ENCODE assay signal across 10 cellular contexts in the genomic region with DNA sequence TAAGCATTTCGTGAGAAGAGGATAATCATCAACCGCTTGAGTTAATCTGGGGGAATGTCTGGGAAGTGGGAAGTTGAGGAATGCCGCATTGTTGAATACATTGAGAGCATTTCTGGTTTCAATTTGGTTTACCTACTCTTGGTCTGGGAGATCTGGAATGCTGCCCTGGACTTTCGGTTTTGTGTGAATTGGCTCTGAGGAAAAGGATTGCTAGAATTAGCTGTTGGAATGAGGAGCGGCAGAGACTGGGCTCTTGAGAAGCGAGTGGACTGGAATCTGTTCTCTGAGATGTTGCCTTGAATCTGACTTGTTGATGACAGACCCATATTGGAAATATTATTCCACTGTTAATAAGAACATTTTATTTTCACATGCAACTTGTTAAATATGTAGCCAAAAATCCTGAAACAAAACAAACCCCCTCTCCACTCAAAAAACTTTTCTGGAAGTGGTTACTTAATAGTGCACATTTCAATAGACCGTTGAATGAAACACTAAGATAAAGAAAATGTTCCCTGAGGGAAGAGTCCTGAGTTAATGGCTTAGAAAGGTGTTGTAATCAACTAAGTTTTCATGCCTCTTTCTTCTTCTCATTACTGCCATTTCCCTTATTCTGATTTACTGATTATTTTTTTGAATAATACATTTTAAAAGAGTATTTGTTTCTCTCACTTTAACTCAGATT. TPM values are rescaled to one million over a fixed set of nuclear protein-coding genes. Genes with fewer than 3 reads are reported as not detected.
A peak's percentile ranks its signal among the peaks of the same experiment; 100 is the strongest.
DNase-seq lines count a peak whose midpoint lies in the region; ATAC-seq, FAIRE-seq and TF ChIP-seq lines count a peak whose summit lies in the region.
"Had no signal": no experiment of that assay in that cellular context is flagged by ENCODE, and none has a peak within 500 bp of the region (broad histone marks: within the 10 kb centered on the region; RNA-seq: fewer than 3 reads in every experiment).

No MANE protein-coding gene starts in this region.

- H3K4me1 Mint-ChIP-seq in activated CD8-positive, alpha-beta T cell treated with anti-CD3 and anti-CD28 coated beads, Interleukin-2, amount 10 ng/mL, durations not matched to agents 7 days and 5 days (ENCODE audit: low read depth): no peaks in the 10 kb centered on the region

- no peaks in the 10 kb centered on the region for H3K9me1 ChIP-seq in endothelial cell of umbilical vein (replicated peaks; ENCODE audit: control insufficient read depth, extremely low read depth, insufficient read depth, low read length)

- TF ChIP-seq POLR2A in endothelial cell of umbilical vein (IDR thresholded peaks at IDR 0.05; ENCODE audit: low read depth, low read length) (no peak), tibial nerve (IDR thresholded peaks at IDR 0.05) (no peak)

- intact Hi-C loops in endothelial cell of umbilical vein (cut with micrococcal nuclease): no loop called here

- H3K4ac ChIP-seq in mesenchymal stem cell (ENCODE audit: low read depth in 1 of 2, low read length in 2 of 2): no peak overlapping the region

- no peaks in the 10 kb centered on the region for H3K9me3 Mint-ChIP-seq in activated CD8-positive, alpha-beta T cell treated with anti-CD3 and anti-CD28 coated beads, Interleukin-2, amount 10 ng/mL, durations not matched to agents 7 days and 5 days (ENCODE audit: insufficient read depth)

- no peak for ATAC-seq in activated CD8-positive, alpha-beta T cell treated with anti-CD3 and anti-CD28 coated beads, Interleukin-2, amount 10 ng/mL, durations not matched to agents 7 days and 5 days
- ATAC-seq: GM12878 had no signal

- H3K27ac ChIP-seq in endothelial cell of umbilical vein (ENCODE audit: insufficient read depth, low read depth, low read length) (no peak overlapping the region), mesenchymal stem cell (ENCODE audit: low read length, poor library complexity, severe bottlenecking) (peak overlapping the region; percentile 94), tibial nerve (peak overlapping the region in 1 of 4 donors; percentile 26)

- no peak overlapping the region for H4K8ac ChIP-seq in mesenchymal stem cell (ENCODE audit: low read length)

- peaks cover 5% of the 10 kb centered on the region for H3K79me1 ChIP-seq in mesenchymal stem cell (replicated peaks; ENCODE audit: low read length, poor library complexity, severe bottlenecking)

- no peaks in the 10 kb centered on the region for H4K20me1 ChIP-seq in endothelial cell of umbilical vein (replicated peaks; ENCODE audit: control insufficient read depth, extremely low read depth, insufficient read depth, low read length)

- no peak for TF ChIP-seq CTCF in endothelial cell of umbilical vein (IDR thresholded peaks at IDR 0.05; ENCODE audit: extremely low read depth in 1 of 2, insufficient read depth in 1 of 2, low read depth in 1 of 2, low read length in 2 of 2)
- no peak for TF ChIP-seq CTCF in tibial nerve (IDR thresholded peaks at IDR 0.05)

- dilution Hi-C loops in endothelial cell of umbilical vein (cut with MboI; ENCODE audit: extremely low pct_ligation_motif_present, low sequenced_read_pairs): no loop called here

- no peak overlapping the region for H3K4me3 ChIP-seq in endothelial cell of umbilical vein (replicated peaks in 1 of 3; ENCODE audit: insufficient read depth in 1 of 3, low read depth in 1 of 3, low read length in 3 of 3)
- peak overlapping the region in 1 of 2 experiments; percentile 65 for H3K4me3 ChIP-seq in mesenchymal stem cell (ENCODE audit: insufficient read depth in 1 of 2, low read depth in 1 of 2, low read length in 2 of 2)
- peak overlapping the region in 1 of 4 donors; percentile 20 for H3K4me3 ChIP-seq in tibial nerve
- H3K4me3 ChIP-seq: GM12878 had no signal

- H3K27ac Mint-ChIP-seq in activated CD8-positive, alpha-beta T cell treated with anti-CD3 and anti-CD28 coated beads, Interleukin-2, amount 10 ng/mL, durations not matched to agents 7 days and 5 days: no peak overlapping the region

- no peak overlapping the region for H3K9ac ChIP-seq in endothelial cell of umbilical vein (replicated peaks; ENCODE audit: extremely low read depth, insufficient read depth, low read length)
- H3K9ac ChIP-seq in mesenchymal stem cell (ENCODE audit: low read length): peak overlapping the region; percentile 76

- H2BK120ac ChIP-seq in mesenchymal stem cell (ENCODE audit: low read depth, low read length): no peak overlapping the region

- WGBS in mesenchymal stem cell: 76% methylated on average over 4 of the region's 7 CpGs
- 31 to 37% methylated on average over 7 of the region's 7 CpGs for WGBS in tibial nerve, 2 donors

- H4K91ac ChIP-seq in mesenchymal stem cell (ENCODE audit: low read length): no peak overlapping the region

- POLR2A ChIA-PET in endothelial cell of umbilical vein (lab: Charles Lee): no interaction called here
- POLR2A ChIA-PET in activated CD8-positive, alpha-beta T cell treated with anti-CD3 and anti-CD28 coated beads, Interleukin-2, amount 10 ng/mL, durations not matched to agents 7 days and 5 days (lab: Charles Lee): no interaction called here

- H3K9me3 ChIP-seq in endothelial cell of umbilical vein (replicated peaks; ENCODE audit: control insufficient read depth, insufficient read depth, low read length) (no peaks in the 10 kb centered on the region), mesenchymal stem cell (ENCODE audit: control insufficient read depth, low read length) (no peaks in the 10 kb centered on the region), tibial nerve (no peaks in the 10 kb centered on the region)

- H2BK15ac ChIP-seq in mesenchymal stem cell (ENCODE audit: low read depth, poor library complexity, severe bottlenecking): no peak overlapping the region

- no peaks in the 10 kb centered on the region for H3K27me3 Mint-ChIP-seq in activated CD8-positive, alpha-beta T cell treated with anti-CD3 and anti-CD28 coated beads, Interleukin-2, amount 10 ng/mL, durations not matched to agents 7 days and 5 days (ENCODE audit: low read depth)

- H3K23ac ChIP-seq in mesenchymal stem cell (ENCODE audit: low read length in 2 of 2): no peak overlapping the region

- no peak overlapping the region for H3K4me3 Mint-ChIP-seq in activated CD8-positive, alpha-beta T cell treated with anti-CD3 and anti-CD28 coated beads, Interleukin-2, amount 10 ng/mL, durations not matched to agents 7 days and 5 days

- no peak overlapping the region for H3K14ac ChIP-seq in mesenchymal stem cell (ENCODE audit: low read length in 2 of 2)

- no peaks in the 10 kb centered on the region for H3K27me3 ChIP-seq in endothelial cell of umbilical vein (ENCODE audit: control insufficient read depth in 2 of 2, insufficient read depth in 2 of 2, low read length in 2 of 2)
- H3K27me3 ChIP-seq in mesenchymal stem cell (ENCODE audit: control insufficient read depth in 1 of 2, insufficient read depth in 1 of 2, low read length in 2 of 2): no peaks in the 10 kb centered on the region
- H3K27me3 ChIP-seq in tibial nerve: no peaks in the 10 kb centered on the region

- no peak overlapping the region for H3K18ac ChIP-seq in mesenchymal stem cell (ENCODE audit: low read depth in 1 of 2, low read length in 2 of 2)

- H3K36me3 Mint-ChIP-seq in activated CD8-positive, alpha-beta T cell treated with anti-CD3 and anti-CD28 coated beads, Interleukin-2, amount 10 ng/mL, durations not matched to agents 7 days and 5 days (ENCODE audit: low read depth): no peaks in the 10 kb centered on the region

- peak; percentile 53 for DNase-seq in HS-5 (ENCODE audit: low read depth)
- DNase-seq in endothelial cell of umbilical vein (ENCODE audit: low read depth, low spot score): peak; percentile 52
- DNase-seq in mesenchymal stem cell: peak; percentile 75
- DNase-seq in tibial nerve (ENCODE audit: low spot score in 2 of 2): peak; percentile 28 to 65
- DNase-seq in Kasumi-1 (lab: John Stamatoyannopoulos, UW): no peak
- DNase-seq in activated CD8-positive, alpha-beta T cell treated with anti-CD3 and anti-CD28 coated beads, Interleukin-2, amount 10 ng/mL, durations not matched to agents 7 days and 5 days: no peak
- no peak for DNase-seq in NOMO-1 treated with dmso at 0.1 percent for 144 hours (lab: John Stamatoyannopoulos, UW; ENCODE audit: unreplicated experiment)
- DNase-seq: GOT3 had no signal

- no peaks in the 10 kb centered on the region for H3K79me2 ChIP-seq in endothelial cell of umbilical vein (ENCODE audit: control insufficient read depth, insufficient read depth, low read length)

- no peak overlapping the region for H2AK5ac ChIP-seq in mesenchymal stem cell (ENCODE audit: low read length, severe bottlenecking)

- H3K4me1 ChIP-seq in endothelial cell of umbilical vein (ENCODE audit: control insufficient read depth, extremely low read depth, insufficient read depth, low read length) (no peaks in the 10 kb centered on the region), mesenchymal stem cell (ENCODE audit: control insufficient read depth, insufficient read depth, low read depth, low read length) (peaks cover 23% of the 10 kb centered on the region), tibial nerve (peaks cover 0 to 46% (median 6%) of the 10 kb centered on the region in 4 donors)

- H3K36me3 ChIP-seq in endothelial cell of umbilical vein (ENCODE audit: control insufficient read depth in 2 of 2, extremely low read depth in 1 of 2, insufficient read depth in 2 of 2, low read length in 2 of 2): no peaks in the 10 kb centered on the region
- H3K36me3 ChIP-seq in mesenchymal stem cell (ENCODE audit: control insufficient read depth in 1 of 2, insufficient read depth in 2 of 2, low read depth in 1 of 2, low read length in 2 of 2): no peaks in the 10 kb centered on the region
- H3K36me3 ChIP-seq in tibial nerve: no peaks in the 10 kb centered on the region

- H2AFZ ChIP-seq in endothelial cell of umbilical vein (ENCODE audit: low read depth, low read length) (no peak overlapping the region), mesenchymal stem cell (ENCODE audit: low read depth, low read length) (no peak overlapping the region)

- H3K4me2 ChIP-seq in endothelial cell of umbilical vein (ENCODE audit: insufficient read depth, low read length) (no peak overlapping the region), mesenchymal stem cell (ENCODE audit: low read length, poor library complexity, severe bottlenecking) (peak overlapping the region; percentile 72)

- no TSS peak for BruUV-seq in endothelial cell of umbilical vein (replicated peaks; lab: Mats Ljungman, UMichigan)

- FAIRE-seq in endothelial cell of umbilical vein (lab: Jason Lieb, UNC): no peak
- FAIRE-seq: GM12878, islet of Langerhans had no signal

- CTCF ChIA-PET in endothelial cell of umbilical vein (lab: Charles Lee): no interaction called here
- CTCF ChIA-PET in activated CD8-positive, alpha-beta T cell treated with anti-CD3 and anti-CD28 coated beads, Interleukin-2, amount 10 ng/mL, durations not matched to agents 7 days and 5 days (lab: Charles Lee): no interaction called here

- peak in 1 of 2 donors; percentile 10 for TF ChIP-seq EP300 in tibial nerve (IDR thresholded peaks at IDR 0.05)

- no peak overlapping the region for H2BK5ac ChIP-seq in mesenchymal stem cell (ENCODE audit: low read depth, low read length, poor library complexity, severe bottlenecking)

- no peak overlapping the region for H2BK12ac ChIP-seq in mesenchymal stem cell (ENCODE audit: low read length in 2 of 2)

RNA-seq across cellular contexts. Expression of gene PTPRM, which starts 50.8 kb away (rescaled TPM):
- 34.7 and 43.7 TPM in 2 replicates for total RNA-seq in endothelial cell of umbilical vein
- polyA plus RNA-seq in endothelial cell of umbilical vein: 37.4 and 42.2 TPM in 2 replicates
- 26.9 and 33.0 TPM in 2 replicates for polyA plus RNA-seq in endothelial cell of umbilical vein (2011; cell fraction: cytosol; rRNA removed)
- polyA plus RNA-seq in endothelial cell of umbilical vein (2011; cell fraction: nucleus; rRNA removed): 155 and 181 TPM in 2 replicates
- polyA plus RNA-seq in endothelial cell of umbilical vein (2012): 11.4 and 18.5 TPM in 2 replicates
- 63.9 and 101 TPM in 2 replicates for polyA minus RNA-seq in endothelial cell of umbilical vein
- polyA minus RNA-seq in endothelial cell of umbilical vein (2011; cell fraction: cytosol; rRNA and poly(A)+ RNA removed): 19.9 TPM
- polyA minus RNA-seq in endothelial cell of umbilical vein (2011; cell fraction: nucleus; rRNA and poly(A)+ RNA removed): 137 and 188 TPM in 2 replicates
- polyA plus RNA-seq in mesenchymal stem cell (2013, experiment 1 of 2): 57.5 TPM
- 57.1 TPM for polyA plus RNA-seq in mesenchymal stem cell (2013, experiment 2 of 2)
- 10 to 100 TPM; 62.2 to 92.4 (median 80.7) TPM for total RNA-seq in tibial nerve
- total RNA-seq in activated CD8-positive, alpha-beta T cell treated with anti-CD3 and anti-CD28 coated beads, Interleukin-2, amount 10 ng/mL, durations not matched to agents 7 days and 5 days: 1 to 10 TPM in 1 of 2 experiments, under 1 TPM in 1; 0.76 to 1.0 TPM

Comparison
In these comparisons a context has a peak if more than half of its experiments do, and no peak if none do; other contexts are left out.
1. DNase-seq: peak in HS-5 (single experiment), endothelial cell of umbilical vein (single experiment), mesenchymal stem cell (single experiment) and tibial nerve (2 of 2); none in Kasumi-1 (0 of 2), activated CD8-positive, alpha-beta T cell treated with anti-CD3 and anti-CD28 coated beads, Interleukin-2, amount 10 ng/mL, durations not matched to agents 7 days and 5 days (single experiment) and NOMO-1 treated with dmso at 0.1 percent for 144 hours (single experiment).
2. RNA of gene PTPRM, which starts 50.8 kb away (total RNA-seq): 62.2 to 92.4 TPM in tibial nerve and 34.7 to 43.7 TPM in endothelial cell of umbilical vein; 0.76 to 1.0 TPM in activated CD8-positive, alpha-beta T cell treated with anti-CD3 and anti-CD28 coated beads, Interleukin-2, amount 10 ng/mL, durations not matched to agents 7 days and 5 days; every median in the first group is over 10 times any median in the second.